Comparison of ENCODE assay signal across 1 cellular context in genomic region chr19:4970558-4971423, GRCh38.
TF ChIP-seq lines count a peak whose summit lies in the region.

No MANE protein-coding gene starts in this region.

TF ChIP-seq in HepG2, 621 proteins besides CTCF, POLR2A, EP300 and RAD21 (continued from another document and continues in another):
- no peak for TF ChIP-seq SNAPC4 (CRISPR knock-in tag; IDR thresholded peaks at IDR 0.05)
- no peak for TF ChIP-seq GTF2F1 (IDR thresholded peaks at IDR 0.05; ENCODE audit: low read length)
- peak; percentile 32; the same call in 1 of the 2 replicates for TF ChIP-seq BORCS8-MEF2B (CRISPR knock-in tag; IDR thresholded peaks at IDR 0.05)
- no peak for TF ChIP-seq ZNF274 (CRISPR knock-in tag; IDR thresholded peaks at IDR 0.05)
- no peak for TF ChIP-seq NKX3-1 (CRISPR knock-in tag; IDR thresholded peaks at IDR 0.05)
- TF ChIP-seq POLR2G (IDR thresholded peaks at IDR 0.05; ENCODE audit: low read depth, low read length), result 0 out of 2 replicates have a peak, but pooled peaks have one; percentile 13
- peak; percentile 53; the same call in 1 of the 2 replicates for TF ChIP-seq KMT2A (CRISPR knock-in tag; IDR thresholded peaks at IDR 0.05)
- TF ChIP-seq ZZZ3 (CRISPR knock-in tag; IDR thresholded peaks at IDR 0.05; ENCODE audit: borderline replicate concordance), result no peak
- no peak for TF ChIP-seq REPIN1 (CRISPR knock-in tag; IDR thresholded peaks at IDR 0.05; ENCODE audit: borderline replicate concordance, low read depth)
- no peak for TF ChIP-seq RCOR2 (CRISPR knock-in tag; IDR thresholded peaks at IDR 0.05)
- no peak for TF ChIP-seq ZNF503 (CRISPR knock-in tag; IDR thresholded peaks at IDR 0.05)
- TF ChIP-seq ZNF768 (CRISPR knock-in tag; IDR thresholded peaks at IDR 0.05), result no peak
- no peak for TF ChIP-seq ATF7-NPFF (CRISPR knock-in tag; IDR thresholded peaks at IDR 0.05; ENCODE audit: low read depth)
- no peak for TF ChIP-seq THAP11 (CRISPR knock-in tag; IDR thresholded peaks at IDR 0.05)
- TF ChIP-seq RBM22 (optimal IDR thresholded peaks at IDR 0.05; ENCODE audit: low read length), result no peak
- TF ChIP-seq ZNF10 (CRISPR knock-in tag; IDR thresholded peaks at IDR 0.05; ENCODE audit: borderline replicate concordance, low read depth), result no peak
- 0 out of 2 replicates have a peak, but pooled peaks have one; percentile 46 for TF ChIP-seq ARID2 (CRISPR knock-in tag; IDR thresholded peaks at IDR 0.05; ENCODE audit: borderline replicate concordance)
- TF ChIP-seq ZBTB3 (CRISPR knock-in tag; IDR thresholded peaks at IDR 0.05; ENCODE audit: borderline replicate concordance, low read depth), result no peak
- TF ChIP-seq TOE1 (CRISPR knock-in tag; IDR thresholded peaks at IDR 0.05), result no peak
- no peak for TF ChIP-seq TFDP2 (CRISPR knock-in tag; IDR thresholded peaks at IDR 0.05)
- TF ChIP-seq ZNF225 (CRISPR knock-in tag; IDR thresholded peaks at IDR 0.05), result no peak
- TF ChIP-seq ZSCAN20 (CRISPR knock-in tag; IDR thresholded peaks at IDR 0.05; ENCODE audit: borderline replicate concordance), result no peak
- TF ChIP-seq ZNF615 (CRISPR knock-in tag; IDR thresholded peaks at IDR 0.05; ENCODE audit: borderline replicate concordance), result no peak
- TF ChIP-seq HNRNPLL (IDR thresholded peaks at IDR 0.05; ENCODE audit: low read depth, low read length, poor library complexity, severe bottlenecking), result peak; percentile 6
- TF ChIP-seq ZBTB1 (CRISPR knock-in tag; IDR thresholded peaks at IDR 0.05; ENCODE audit: borderline replicate concordance), result no peak
- peak; percentile 19; the same call in 1 of the 2 replicates for TF ChIP-seq ZNF501 (CRISPR knock-in tag; IDR thresholded peaks at IDR 0.05)
- 0 out of 2 replicates have a peak, but pooled peaks have one; percentile 0 for TF ChIP-seq NFKB2 (CRISPR knock-in tag; IDR thresholded peaks at IDR 0.05; ENCODE audit: borderline replicate concordance)
- TF ChIP-seq ZNF121 (CRISPR knock-in tag; IDR thresholded peaks at IDR 0.05), result peak; percentile 62; the same call in 1 of the 2 replicates
- no peak for TF ChIP-seq ZNF782 (CRISPR knock-in tag; IDR thresholded peaks at IDR 0.05; ENCODE audit: borderline replicate concordance)
- TF ChIP-seq ZNF546 (CRISPR knock-in tag; conservative IDR thresholded peaks at IDR 0.05), result no peak
- TF ChIP-seq ZNF282 (IDR thresholded peaks at IDR 0.05; ENCODE audit: partially characterized antibody), result no peak
- TF ChIP-seq ZNF34 (CRISPR knock-in tag; IDR thresholded peaks at IDR 0.05; ENCODE audit: borderline replicate concordance), result no peak
- no peak; the same call in 2 of the 3 replicates for TF ChIP-seq MXI1 (IDR thresholded peaks at IDR 0.05; ENCODE audit: borderline replicate concordance, low read depth, low read length)
- no peak for TF ChIP-seq ZNF580 (CRISPR knock-in tag; IDR thresholded peaks at IDR 0.05; ENCODE audit: borderline replicate concordance, low read depth)
- no peak for TF ChIP-seq ZNF318 (CRISPR knock-in tag; IDR thresholded peaks at IDR 0.05)
- no peak for TF ChIP-seq ZUFSP (CRISPR knock-in tag; IDR thresholded peaks at IDR 0.05; ENCODE audit: borderline replicate concordance)
- TF ChIP-seq SRY (CRISPR knock-in tag; IDR thresholded peaks at IDR 0.05), result peak; percentile 38; the same call in 1 of the 2 replicates
- TF ChIP-seq TFE3 (CRISPR knock-in tag; IDR thresholded peaks at IDR 0.05), result no peak
- no peak for TF ChIP-seq ZBTB39 (CRISPR knock-in tag; IDR thresholded peaks at IDR 0.05)
